ENCODE assay signal across 8 cellular contexts in the genomic region with DNA sequence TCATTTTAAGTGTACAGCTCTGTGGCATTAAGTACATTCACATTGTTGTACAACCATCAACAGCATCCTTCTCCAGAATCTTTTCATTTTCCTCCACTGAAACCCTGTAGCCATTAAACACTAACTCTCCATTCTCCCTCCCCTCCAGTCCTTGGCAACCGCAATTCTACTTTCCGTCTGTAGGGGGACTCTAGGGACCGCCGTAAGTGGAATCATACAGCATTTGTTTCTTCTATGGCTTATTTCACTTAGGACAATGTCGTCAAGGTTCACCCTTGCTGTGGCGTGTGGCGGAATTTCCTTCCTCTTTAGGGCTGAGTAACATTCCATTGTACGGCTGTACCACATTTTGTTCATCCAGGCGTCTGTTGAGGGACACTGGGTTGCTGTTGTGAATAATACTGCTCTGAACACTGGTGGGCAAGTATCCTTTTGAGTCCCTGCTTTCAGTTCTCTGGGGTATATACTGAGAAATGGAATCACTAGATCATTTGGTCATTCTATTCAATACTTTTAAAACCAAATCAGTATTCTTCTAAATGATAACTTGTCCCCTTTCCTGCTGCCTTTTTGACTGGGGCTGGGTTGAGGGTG. TPM values are rescaled to one million over a fixed set of nuclear protein-coding genes. Genes with fewer than 3 reads are reported as not detected.
DNase-seq lines count a peak whose midpoint lies in the region; ATAC-seq and TF ChIP-seq lines count a peak whose summit lies in the region.

No MANE protein-coding gene starts in this region.

- no peaks in the 10 kb centered on the region for H4K20me1 ChIP-seq in PC-3 (ENCODE audit: low read length)

- no peak overlapping the region for H2AFZ ChIP-seq in PC-3 (ENCODE audit: low read length)

- intact Hi-C loops in PC-3 (cut with micrococcal nuclease) = no loop called here

- no peak overlapping the region for H3K4me3 ChIP-seq in PC-3 (ENCODE audit: low read length)

- no peak overlapping the region for H3K4me2 ChIP-seq in PC-3 (ENCODE audit: low read length)

- no peak overlapping the region for H3K9ac ChIP-seq in PC-3 (ENCODE audit: low read length)

- no peaks in the 10 kb centered on the region for H3K36me3 ChIP-seq in PC-3 (ENCODE audit: low read depth, low read length)

- peak; percentile 37 for ATAC-seq in GM21619 (IDR thresholded peaks at IDR 0.05; ENCODE audit: unreplicated experiment)
- ATAC-seq in PC-3 = peak; percentile 46
- no peak for ATAC-seq in HG02642 (IDR thresholded peaks at IDR 0.05; ENCODE audit: poor library complexity, unreplicated experiment)
- no peak for ATAC-seq in HG03442 (IDR thresholded peaks at IDR 0.05; ENCODE audit: unreplicated experiment)

- no peak overlapping the region for H3K27ac ChIP-seq in PC-3 (ENCODE audit: low read length)

- peak; percentile 21 to 24 for DNase-seq in AML-193 (lab: John Stamatoyannopoulos, UW)
- peak; percentile 56 for DNase-seq in PC-3
- DNase-seq in activated effector memory CD4-positive, alpha-beta T cell treated with Interleukin-2 at 50 U/mL for 16 hours = peak; percentile 7
- peak; percentile 58 for DNase-seq in islet precursor cell
- DNase-seq in stimulated activated CD8-positive, alpha-beta memory T cell treated with anti-CD3 and anti-CD28 coated beads, Interleukin-2, amount 100 ng/mL, for 48 hours (ENCODE audit: low read depth in 2 of 2) = peak; percentile 14 to 25

- H3K4me1 ChIP-seq in PC-3 (ENCODE audit: insufficient read depth, low read length) = no peaks in the 10 kb centered on the region

- BruUV-seq in PC-3 (replicated peaks; lab: Mats Ljungman, UMichigan) = no TSS peak

- H3F3A ChIP-seq in PC-3 (ENCODE audit: low read length, unreplicated experiment) = no peaks in the 10 kb centered on the region

- CTCF ChIA-PET in PC-3 (lab: Charles Lee) = no interaction called here

- H3K9me3 ChIP-seq in PC-3 (ENCODE audit: low read length) = no peaks in the 10 kb centered on the region

- peak; percentile 79 for TF ChIP-seq CTCF in PC-3 (conservative IDR thresholded peaks at IDR 0.05; ENCODE audit: low read depth, low read length)

- no peaks in the 10 kb centered on the region for H3K79me2 ChIP-seq in PC-3 (ENCODE audit: low read length)

- POLR2A ChIA-PET in PC-3 (lab: Charles Lee; ENCODE audit: unreplicated experiment) = no interaction called here

- H3K9me2 ChIP-seq in PC-3 (replicated peaks; ENCODE audit: low read length) = no peaks in the 10 kb centered on the region

- no peaks in the 10 kb centered on the region for H3K27me3 ChIP-seq in PC-3 (ENCODE audit: low read length)

RNA-seq across cellular contexts. Expression of a gene that starts 50.7 kb away (rescaled TPM):
- total RNA-seq in PC-3 (2014; rRNA removed) = 2.8 and 3.2 TPM in 2 replicates

Comparison
In these comparisons a context has a peak if more than half of its experiments do, and no peak if none do; other contexts are left out.
1. DNase-seq: peak in every context shown above with its lines; median percentile 58 in islet precursor cell; 56 in PC-3; 22 in AML-193; 20 in stimulated activated CD8-positive, alpha-beta memory T cell treated with anti-CD3 and anti-CD28 coated beads, Interleukin-2, amount 100 ng/mL, for 48 hours; 7 in activated effector memory CD4-positive, alpha-beta T cell treated with Interleukin-2 at 50 U/mL for 16 hours.
2. ATAC-seq: peak in GM21619 (single experiment) and PC-3 (single experiment); none in HG02642 (single experiment) and HG03442 (single experiment).